8 cellular contexts compared by ENCODE assay signal in genomic region chr5:39073759-39074008, GRCh38. TPM values are rescaled to one million over a fixed set of nuclear protein-coding genes. Genes with fewer than 3 reads are reported as not detected.
DNase-seq lines count a peak whose midpoint lies in the region; ATAC-seq and TF ChIP-seq lines count a peak whose summit lies in the region.

No MANE protein-coding gene starts in this region.

- H3K9me3 Mint-ChIP-seq in activated naive CD8-positive, alpha-beta T cell treated with anti-CD3 and anti-CD28 coated beads for 36 hours: no peaks in the 10 kb centered on the region

- H3K27ac Mint-ChIP-seq in activated naive CD8-positive, alpha-beta T cell treated with anti-CD3 and anti-CD28 coated beads for 36 hours: peak overlapping the region; percentile 89

- H3K36me3 Mint-ChIP-seq in activated naive CD8-positive, alpha-beta T cell treated with anti-CD3 and anti-CD28 coated beads for 36 hours: peaks cover 10% of the 10 kb centered on the region

- H3K4me3 ChIP-seq in AG10803 (ENCODE audit: low read length) (peak overlapping the region; percentile 85), kidney epithelial cell (ENCODE audit: low read depth, low read length) (peak overlapping the region; percentile 99)

- H3K4me1 Mint-ChIP-seq in activated naive CD8-positive, alpha-beta T cell treated with anti-CD3 and anti-CD28 coated beads for 36 hours: peaks cover 36% of the 10 kb centered on the region

- peaks cover 31% of the 10 kb centered on the region for H3K27me3 Mint-ChIP-seq in activated naive CD8-positive, alpha-beta T cell treated with anti-CD3 and anti-CD28 coated beads for 36 hours

- ATAC-seq in GM19324 (IDR thresholded peaks at IDR 0.05; ENCODE audit: low FRiP score, unreplicated experiment): peak; percentile 36
- ATAC-seq in HG03175 (IDR thresholded peaks at IDR 0.05; ENCODE audit: unreplicated experiment): peak; percentile 23

- TF ChIP-seq CTCF in AG10803 (conservative IDR thresholded peaks at IDR 0.05; ENCODE audit: low read length) (no peak), kidney epithelial cell (IDR thresholded peaks at IDR 0.05; ENCODE audit: insufficient read depth, low read length, poor library complexity, severe bottlenecking) (no peak)

- H3K27me3 ChIP-seq in kidney epithelial cell (ENCODE audit: control insufficient read depth, insufficient read depth, low read length): no peaks in the 10 kb centered on the region

- peak overlapping the region; percentile 93 for H3K4me3 Mint-ChIP-seq in activated naive CD8-positive, alpha-beta T cell treated with anti-CD3 and anti-CD28 coated beads for 36 hours

- no peak for DNase-seq in AG10803 (ENCODE audit: low read depth)
- DNase-seq in activated naive CD8-positive, alpha-beta T cell treated with anti-CD3 and anti-CD28 coated beads for 36 hours: peak; percentile 60
- DNase-seq in kidney epithelial cell (ENCODE audit: low read depth): no peak
- peak in 16 of 49 donors; percentile 52 to 79 (median 72) for DNase-seq in substantia nigra (lab: John Stamatoyannopoulos, UW)
- no peak for DNase-seq in cerebellar cortex (ENCODE audit: low spot score)
- no peak for DNase-seq in NCI-H446 (lab: John Stamatoyannopoulos, UW)

- H3K36me3 ChIP-seq in kidney epithelial cell (ENCODE audit: control insufficient read depth, insufficient read depth, low read length): no peaks in the 10 kb centered on the region

- peak overlapping the region; percentile 99 for H3K27ac ChIP-seq in substantia nigra (ENCODE audit: low read depth, low read length, poor library complexity, severe bottlenecking)

RNA-seq across cellular contexts. Expression of gene RICTOR, which starts 0.5 kb away (rescaled TPM):
- 10 to 100 TPM; 19.7 to 21.5 TPM for total RNA-seq in activated naive CD8-positive, alpha-beta T cell treated with anti-CD3 and anti-CD28 coated beads for 36 hours
- total RNA-seq in kidney epithelial cell: 19.9 and 23.3 TPM in 2 replicates
